2 cellular contexts compared by ENCODE assay signal in the genomic region with DNA sequence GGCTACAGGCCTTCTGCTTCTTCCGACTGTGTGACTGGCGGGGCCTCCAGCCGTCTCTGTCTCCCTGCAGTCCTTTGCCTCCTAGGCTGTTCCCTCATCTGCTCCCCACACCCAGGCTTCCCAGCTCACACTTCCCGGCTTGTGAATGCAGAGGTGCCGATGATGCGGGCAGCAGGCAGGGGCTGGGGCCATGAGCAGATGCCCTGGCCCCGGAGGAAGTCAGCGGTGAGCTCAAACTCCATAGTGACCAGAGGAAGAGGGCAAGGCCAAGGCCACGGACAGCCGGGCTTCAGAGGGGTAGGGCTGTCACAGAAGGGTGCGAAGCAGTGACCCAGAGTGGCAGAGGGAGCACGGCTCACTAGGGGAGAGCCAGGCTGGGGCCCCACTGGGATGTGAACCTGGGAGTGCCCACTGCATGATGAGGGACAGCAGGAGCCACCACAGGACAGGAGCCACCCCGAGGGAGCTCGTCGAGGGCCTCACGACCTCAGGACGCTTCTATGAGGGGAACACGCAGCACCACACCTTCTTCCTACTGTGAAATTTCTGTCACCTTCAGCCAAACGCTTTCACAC.
TF ChIP-seq lines count a peak whose summit lies in the region.

No MANE protein-coding gene starts in this region.

TF ChIP-seq in GM23338, 12 proteins besides CTCF, POLR2A, EP300 and RAD21 (continued from another document):
- TF ChIP-seq NANOG (IDR thresholded peaks at IDR 0.05; ENCODE audit: borderline replicate concordance): no peak
- TF ChIP-seq, protein P1, sequence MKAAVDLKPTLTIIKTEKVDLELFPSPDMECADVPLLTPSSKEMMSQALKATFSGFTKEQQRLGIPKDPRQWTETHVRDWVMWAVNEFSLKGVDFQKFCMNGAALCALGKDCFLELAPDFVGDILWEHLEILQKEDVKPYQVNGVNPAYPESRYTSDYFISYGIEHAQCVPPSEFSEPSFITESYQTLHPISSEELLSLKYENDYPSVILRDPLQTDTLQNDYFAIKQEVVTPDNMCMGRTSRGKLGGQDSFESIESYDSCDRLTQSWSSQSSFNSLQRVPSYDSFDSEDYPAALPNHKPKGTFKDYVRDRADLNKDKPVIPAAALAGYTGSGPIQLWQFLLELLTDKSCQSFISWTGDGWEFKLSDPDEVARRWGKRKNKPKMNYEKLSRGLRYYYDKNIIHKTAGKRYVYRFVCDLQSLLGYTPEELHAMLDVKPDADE (IDR thresholded peaks at IDR 0.05): no peak
- TF ChIP-seq, protein P2, sequence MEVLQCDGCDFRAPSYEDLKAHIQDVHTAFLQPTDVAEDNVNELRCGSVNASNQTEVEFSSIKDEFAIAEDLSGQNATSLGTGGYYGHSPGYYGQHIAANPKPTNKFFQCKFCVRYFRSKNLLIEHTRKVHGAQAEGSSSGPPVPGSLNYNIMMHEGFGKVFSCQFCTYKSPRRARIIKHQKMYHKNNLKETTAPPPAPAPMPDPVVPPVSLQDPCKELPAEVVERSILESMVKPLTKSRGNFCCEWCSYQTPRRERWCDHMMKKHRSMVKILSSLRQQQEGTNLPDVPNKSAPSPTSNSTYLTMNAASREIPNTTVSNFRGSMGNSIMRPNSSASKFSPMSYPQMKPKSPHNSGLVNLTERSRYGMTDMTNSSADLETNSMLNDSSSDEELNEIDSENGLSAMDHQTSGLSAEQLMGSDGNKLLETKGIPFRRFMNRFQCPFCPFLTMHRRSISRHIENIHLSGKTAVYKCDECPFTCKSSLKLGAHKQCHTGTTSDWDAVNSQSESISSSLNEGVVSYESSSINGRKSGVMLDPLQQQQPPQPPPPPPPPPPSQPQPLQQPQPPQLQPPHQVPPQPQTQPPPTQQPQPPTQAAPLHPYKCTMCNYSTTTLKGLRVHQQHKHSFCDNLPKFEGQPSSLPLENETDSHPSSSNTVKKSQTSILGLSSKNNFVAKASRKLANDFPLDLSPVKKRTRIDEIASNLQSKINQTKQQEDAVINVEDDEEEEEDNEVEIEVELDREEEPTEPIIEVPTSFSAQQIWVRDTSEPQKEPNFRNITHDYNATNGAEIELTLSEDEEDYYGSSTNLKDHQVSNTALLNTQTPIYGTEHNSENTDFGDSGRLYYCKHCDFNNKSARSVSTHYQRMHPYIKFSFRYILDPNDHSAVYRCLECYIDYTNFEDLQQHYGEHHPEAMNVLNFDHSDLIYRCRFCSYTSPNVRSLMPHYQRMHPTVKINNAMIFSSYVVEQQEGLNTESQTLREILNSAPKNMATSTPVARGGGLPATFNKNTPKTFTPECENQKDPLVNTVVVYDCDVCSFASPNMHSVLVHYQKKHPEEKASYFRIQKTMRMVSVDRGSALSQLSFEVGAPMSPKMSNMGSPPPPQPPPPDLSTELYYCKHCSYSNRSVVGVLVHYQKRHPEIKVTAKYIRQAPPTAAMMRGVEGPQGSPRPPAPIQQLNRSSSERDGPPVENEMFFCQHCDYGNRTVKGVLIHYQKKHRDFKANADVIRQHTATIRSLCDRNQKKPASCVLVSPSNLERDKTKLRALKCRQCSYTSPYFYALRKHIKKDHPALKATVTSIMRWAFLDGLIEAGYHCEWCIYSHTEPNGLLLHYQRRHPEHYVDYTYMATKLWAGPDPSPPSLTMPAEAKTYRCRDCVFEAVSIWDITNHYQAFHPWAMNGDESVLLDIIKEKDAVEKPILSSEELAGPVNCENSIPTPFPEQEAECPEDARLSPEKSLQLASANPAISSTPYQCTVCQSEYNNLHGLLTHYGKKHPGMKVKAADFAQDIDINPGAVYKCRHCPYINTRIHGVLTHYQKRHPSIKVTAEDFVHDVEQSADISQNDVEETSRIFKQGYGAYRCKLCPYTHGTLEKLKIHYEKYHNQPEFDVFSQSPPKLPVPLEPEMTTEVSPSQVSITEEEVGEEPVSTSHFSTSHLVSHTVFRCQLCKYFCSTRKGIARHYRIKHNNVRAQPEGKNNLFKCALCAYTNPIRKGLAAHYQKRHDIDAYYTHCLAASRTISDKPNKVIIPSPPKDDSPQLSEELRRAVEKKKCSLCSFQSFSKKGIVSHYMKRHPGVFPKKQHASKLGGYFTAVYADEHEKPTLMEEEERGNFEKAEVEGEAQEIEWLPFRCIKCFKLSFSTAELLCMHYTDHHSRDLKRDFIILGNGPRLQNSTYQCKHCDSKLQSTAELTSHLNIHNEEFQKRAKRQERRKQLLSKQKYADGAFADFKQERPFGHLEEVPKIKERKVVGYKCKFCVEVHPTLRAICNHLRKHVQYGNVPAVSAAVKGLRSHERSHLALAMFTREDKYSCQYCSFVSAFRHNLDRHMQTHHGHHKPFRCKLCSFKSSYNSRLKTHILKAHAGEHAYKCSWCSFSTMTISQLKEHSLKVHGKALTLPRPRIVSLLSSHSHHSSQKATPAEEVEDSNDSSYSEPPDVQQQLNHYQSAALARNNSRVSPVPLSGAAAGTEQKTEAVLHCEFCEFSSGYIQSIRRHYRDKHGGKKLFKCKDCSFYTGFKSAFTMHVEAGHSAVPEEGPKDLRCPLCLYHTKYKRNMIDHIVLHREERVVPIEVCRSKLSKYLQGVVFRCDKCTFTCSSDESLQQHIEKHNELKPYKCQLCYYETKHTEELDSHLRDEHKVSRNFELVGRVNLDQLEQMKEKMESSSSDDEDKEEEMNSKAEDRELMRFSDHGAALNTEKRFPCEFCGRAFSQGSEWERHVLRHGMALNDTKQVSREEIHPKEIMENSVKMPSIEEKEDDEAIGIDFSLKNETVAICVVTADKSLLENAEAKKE (CRISPR knock-in tag; IDR thresholded peaks at IDR 0.05): no peak
- TF ChIP-seq CREB1 (CRISPR knock-in tag; IDR thresholded peaks at IDR 0.05; ENCODE audit: low read depth): no peak
- no peak for TF ChIP-seq JUNB (IDR thresholded peaks at IDR 0.05; ENCODE audit: unreplicated experiment)

TF ChIP-seq in HepG2, 621 proteins besides CTCF, POLR2A, EP300 and RAD21:
- TF ChIP-seq, protein P3, sequence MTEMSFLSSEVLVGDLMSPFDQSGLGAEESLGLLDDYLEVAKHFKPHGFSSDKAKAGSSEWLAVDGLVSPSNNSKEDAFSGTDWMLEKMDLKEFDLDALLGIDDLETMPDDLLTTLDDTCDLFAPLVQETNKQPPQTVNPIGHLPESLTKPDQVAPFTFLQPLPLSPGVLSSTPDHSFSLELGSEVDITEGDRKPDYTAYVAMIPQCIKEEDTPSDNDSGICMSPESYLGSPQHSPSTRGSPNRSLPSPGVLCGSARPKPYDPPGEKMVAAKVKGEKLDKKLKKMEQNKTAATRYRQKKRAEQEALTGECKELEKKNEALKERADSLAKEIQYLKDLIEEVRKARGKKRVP (CRISPR knock-in tag; IDR thresholded peaks at IDR 0.05): no peak
- TF ChIP-seq ZNF614 (CRISPR knock-in tag; IDR thresholded peaks at IDR 0.05; ENCODE audit: borderline replicate concordance): no peak
- TF ChIP-seq PITX1 (CRISPR knock-in tag; IDR thresholded peaks at IDR 0.05): no peak
